In the genomic region with DNA sequence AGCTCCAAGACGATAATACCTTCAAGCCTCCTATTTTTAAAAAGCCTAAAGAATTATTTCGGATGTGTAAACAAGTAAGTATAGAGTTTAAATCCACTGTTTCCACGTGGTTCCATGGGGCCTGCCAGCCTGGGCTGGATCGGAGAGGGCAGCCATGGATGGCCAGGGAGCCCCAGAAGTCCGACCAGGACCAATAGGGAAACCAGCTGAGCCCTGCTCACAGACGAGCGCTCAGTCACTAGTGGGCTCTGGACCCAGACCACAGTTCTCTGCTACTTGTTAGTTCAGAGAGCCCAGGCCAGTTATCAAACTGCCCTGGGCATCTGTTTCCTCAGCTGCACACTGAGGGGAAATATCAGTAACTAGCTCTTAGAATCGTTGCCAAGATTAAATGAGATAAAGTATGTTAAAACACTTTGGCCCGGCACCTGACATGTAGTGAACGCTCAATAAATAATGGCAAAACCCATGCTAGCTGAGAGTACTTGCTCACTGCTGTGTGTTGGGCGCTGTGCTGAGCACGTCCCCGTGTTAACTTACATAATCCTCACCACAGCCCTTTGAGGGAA, we compare ENCODE assay signal across 13 cellular contexts.
A peak's percentile ranks its signal among the peaks of the same experiment; 100 is the strongest.
DNase-seq lines count a peak whose midpoint lies in the region; ATAC-seq and FAIRE-seq lines count a peak whose summit lies in the region.
"Had no signal": no experiment of that assay in that cellular context is flagged by ENCODE, and none has a peak within 500 bp of the region (broad histone marks: within the 10 kb centered on the region; RNA-seq: fewer than 3 reads in every experiment).

No MANE protein-coding gene starts in this region.

- H3K27me3 Mint-ChIP-seq in activated naive CD8-positive, alpha-beta T cell, result no peaks in the 10 kb centered on the region
- no peaks in the 10 kb centered on the region for H3K27me3 Mint-ChIP-seq in activated naive CD8-positive, alpha-beta T cell treated with anti-CD3 and anti-CD28 coated beads for 36 hours
- H3K27me3 Mint-ChIP-seq in dendritic cell treated with granulocyte-macrophage colony-stimulating factor and Interleukin-4, amounts not matched to agents 40 ng/mL and 50 ng/mL, for 4 days, result no peaks in the 10 kb centered on the region
- no peaks in the 10 kb centered on the region for H3K27me3 Mint-ChIP-seq in naive thymus-derived CD8-positive, alpha-beta T cell
- H3K27me3 Mint-ChIP-seq: activated T-cell treated with anti-CD3 and anti-CD28 coated beads, Interleukin-2, amount 50 U/mL, for 24 hours had no signal

- H3K4me1 ChIP-seq in small intestine (ENCODE audit: control insufficient read depth in 2 of 2, insufficient read depth in 1 of 2, low read depth in 1 of 2, low read length in 1 of 2), result no peaks in the 10 kb centered on the region

- H3K4me3 Mint-ChIP-seq in activated naive CD8-positive, alpha-beta T cell, result no peak overlapping the region
- H3K4me3 Mint-ChIP-seq in activated naive CD8-positive, alpha-beta T cell treated with anti-CD3 and anti-CD28 coated beads for 36 hours, result no peak overlapping the region
- no peak overlapping the region for H3K4me3 Mint-ChIP-seq in dendritic cell treated with granulocyte-macrophage colony-stimulating factor and Interleukin-4, amounts not matched to agents 40 ng/mL and 50 ng/mL, for 4 days
- H3K4me3 Mint-ChIP-seq in naive thymus-derived CD8-positive, alpha-beta T cell, result no peak overlapping the region
- H3K4me3 Mint-ChIP-seq: activated T-cell treated with anti-CD3 and anti-CD28 coated beads, Interleukin-2, amount 50 U/mL, for 24 hours had no signal

- H3K27ac Mint-ChIP-seq in activated naive CD8-positive, alpha-beta T cell, result peak overlapping the region; percentile 34
- H3K27ac Mint-ChIP-seq in activated naive CD8-positive, alpha-beta T cell treated with anti-CD3 and anti-CD28 coated beads for 36 hours, result no peak overlapping the region
- peak overlapping the region; percentile 56 for H3K27ac Mint-ChIP-seq in dendritic cell treated with granulocyte-macrophage colony-stimulating factor and Interleukin-4, amounts not matched to agents 40 ng/mL and 50 ng/mL, for 4 days
- H3K27ac Mint-ChIP-seq in naive thymus-derived CD8-positive, alpha-beta T cell, result peak overlapping the region in 9 of 10 donors; percentile 62 to 88 (median 73)

- H3K4me3 ChIP-seq in small intestine (ENCODE audit: low read depth in 1 of 2, low read length in 2 of 2), result no peak overlapping the region
- H3K4me3 ChIP-seq: Peyer's patch had no signal

- intact Hi-C loops in dendritic cell treated with granulocyte-macrophage colony-stimulating factor and Interleukin-4, amounts not matched to agents 40 ng/mL and 50 ng/mL, for 4 days (cut with micrococcal nuclease), result no loop called here

- H3K27ac ChIP-seq in substantia nigra (ENCODE audit: low read depth, low read length, poor library complexity, severe bottlenecking), result peak overlapping the region; percentile 43
- no peak overlapping the region for H3K27ac ChIP-seq in small intestine (ENCODE audit: low read depth in 1 of 2, low read length in 1 of 2)

- no peak for FAIRE-seq in small intestine (lab: Jason Lieb, UNC)

- peaks cover 5 to 18% of the 10 kb centered on the region in 2 donors for H3K36me3 ChIP-seq in small intestine (ENCODE audit: control insufficient read depth in 2 of 2, insufficient read depth in 2 of 2, low read length in 2 of 2)

- no peak for ATAC-seq in naive thymus-derived CD8-positive, alpha-beta T cell
- no peak for ATAC-seq in GM18502 (IDR thresholded peaks at IDR 0.05; ENCODE audit: poor library complexity, unreplicated experiment)

- no peaks in the 10 kb centered on the region for H3K9me3 Mint-ChIP-seq in activated naive CD8-positive, alpha-beta T cell (ENCODE audit: low read depth)
- H3K9me3 Mint-ChIP-seq in activated naive CD8-positive, alpha-beta T cell treated with anti-CD3 and anti-CD28 coated beads for 36 hours, result no peaks in the 10 kb centered on the region
- H3K9me3 Mint-ChIP-seq in dendritic cell treated with granulocyte-macrophage colony-stimulating factor and Interleukin-4, amounts not matched to agents 40 ng/mL and 50 ng/mL, for 4 days, result no peaks in the 10 kb centered on the region
- H3K9me3 Mint-ChIP-seq in naive thymus-derived CD8-positive, alpha-beta T cell, result no peaks in the 10 kb centered on the region
- H3K9me3 Mint-ChIP-seq: activated T-cell treated with anti-CD3 and anti-CD28 coated beads, Interleukin-2, amount 50 U/mL, for 24 hours had no signal

- DNase-seq in activated naive CD8-positive, alpha-beta T cell treated with anti-CD3 and anti-CD28 coated beads for 36 hours, result no peak
- DNase-seq in naive thymus-derived CD8-positive, alpha-beta T cell, result no peak
- DNase-seq in substantia nigra (lab: John Stamatoyannopoulos, UW), result no peak
- no peak for DNase-seq in HCEC 1CT
- no peak for DNase-seq in small intestine
- DNase-seq: activated T-cell treated with anti-CD3 and anti-CD28 coated beads, Interleukin-2, amount 50 U/mL, for 24 hours; effector CD8-positive, alpha-beta T cell; GDM1; NCI-H2081 had no signal

- no peaks in the 10 kb centered on the region for H3K27me3 ChIP-seq in small intestine (ENCODE audit: control insufficient read depth in 2 of 2, insufficient read depth in 2 of 2, low read length in 2 of 2)
- H3K27me3 ChIP-seq: Peyer's patch had no signal

- no peaks in the 10 kb centered on the region for H3K36me3 Mint-ChIP-seq in activated naive CD8-positive, alpha-beta T cell
- H3K36me3 Mint-ChIP-seq in activated naive CD8-positive, alpha-beta T cell treated with anti-CD3 and anti-CD28 coated beads for 36 hours, result peaks cover 29% of the 10 kb centered on the region
- H3K36me3 Mint-ChIP-seq in dendritic cell treated with granulocyte-macrophage colony-stimulating factor and Interleukin-4, amounts not matched to agents 40 ng/mL and 50 ng/mL, for 4 days (ENCODE audit: low read depth), result peaks cover 52% of the 10 kb centered on the region
- peaks cover 0 to 49% (median 4%) of the 10 kb centered on the region in 3 donors for H3K36me3 Mint-ChIP-seq in naive thymus-derived CD8-positive, alpha-beta T cell

- 73 to 76% (median 74%) methylated on average over 13 of the region's 13 CpGs for WGBS in small intestine, 3 donors

- POLR2A ChIA-PET in naive thymus-derived CD8-positive, alpha-beta T cell (lab: Charles Lee), result interaction anchor here (1.0 to 2.3 kb wide), 4 partner anchors 9 to 178 kb away, joined by 3 to 9 read pairs (median 4); a partner anchor contains a TSS

- no peaks in the 10 kb centered on the region for H3K9me3 ChIP-seq in small intestine (ENCODE audit: control insufficient read depth, low read depth)
- H3K9me3 ChIP-seq: Peyer's patch had no signal

- peaks cover 49% of the 10 kb centered on the region for H3K4me1 Mint-ChIP-seq in activated naive CD8-positive, alpha-beta T cell (ENCODE audit: low read depth)
- H3K4me1 Mint-ChIP-seq in activated naive CD8-positive, alpha-beta T cell treated with anti-CD3 and anti-CD28 coated beads for 36 hours, result peaks cover 49% of the 10 kb centered on the region
- peaks cover 85% of the 10 kb centered on the region for H3K4me1 Mint-ChIP-seq in dendritic cell treated with granulocyte-macrophage colony-stimulating factor and Interleukin-4, amounts not matched to agents 40 ng/mL and 50 ng/mL, for 4 days (ENCODE audit: low read depth)
- H3K4me1 Mint-ChIP-seq in naive thymus-derived CD8-positive, alpha-beta T cell, result peaks cover 13 to 66% (median 52%) of the 10 kb centered on the region in 4 donors
